Comparison of ENCODE assay signal across 1 cellular context in the genomic region with DNA sequence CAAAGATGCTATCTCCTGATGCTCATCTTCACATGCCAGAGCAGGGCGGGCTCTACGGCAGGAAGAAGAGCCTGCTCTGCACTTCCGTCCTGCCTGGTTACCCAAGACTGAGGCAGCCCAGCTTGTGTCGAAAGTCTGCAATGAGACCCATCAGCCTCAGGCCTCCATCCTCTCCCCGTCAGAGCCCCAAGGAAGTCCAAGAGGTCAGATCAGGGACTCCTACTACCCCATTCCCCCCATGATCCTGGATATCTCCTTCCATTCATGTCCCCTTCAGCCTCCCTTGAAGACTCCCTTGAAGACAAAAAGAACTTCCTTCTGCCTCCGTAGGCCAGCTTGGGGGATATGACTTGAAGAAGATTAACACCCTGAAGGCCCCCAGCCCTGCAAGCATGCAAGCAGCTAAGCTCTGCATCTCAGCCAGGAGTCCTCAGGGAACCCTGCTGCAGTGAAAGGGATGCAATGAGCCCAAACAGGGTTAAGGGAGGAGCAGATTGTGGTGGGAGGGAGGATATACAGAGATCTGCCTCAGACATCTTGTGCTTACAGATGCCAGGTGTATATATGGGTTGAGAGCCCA.
TF ChIP-seq lines count a peak whose summit lies in the region.

No MANE protein-coding gene starts in this region.

TF ChIP-seq in HepG2, 621 proteins besides CTCF, POLR2A, EP300 and RAD21:
- TF ChIP-seq, protein P1, sequence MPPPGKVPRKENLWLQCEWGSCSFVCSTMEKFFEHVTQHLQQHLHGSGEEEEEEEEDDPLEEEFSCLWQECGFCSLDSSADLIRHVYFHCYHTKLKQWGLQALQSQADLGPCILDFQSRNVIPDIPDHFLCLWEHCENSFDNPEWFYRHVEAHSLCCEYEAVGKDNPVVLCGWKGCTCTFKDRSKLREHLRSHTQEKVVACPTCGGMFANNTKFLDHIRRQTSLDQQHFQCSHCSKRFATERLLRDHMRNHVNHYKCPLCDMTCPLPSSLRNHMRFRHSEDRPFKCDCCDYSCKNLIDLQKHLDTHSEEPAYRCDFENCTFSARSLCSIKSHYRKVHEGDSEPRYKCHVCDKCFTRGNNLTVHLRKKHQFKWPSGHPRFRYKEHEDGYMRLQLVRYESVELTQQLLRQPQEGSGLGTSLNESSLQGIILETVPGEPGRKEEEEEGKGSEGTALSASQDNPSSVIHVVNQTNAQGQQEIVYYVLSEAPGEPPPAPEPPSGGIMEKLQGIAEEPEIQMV (CRISPR knock-in tag; IDR thresholded peaks at IDR 0.05; ENCODE audit: low read depth): no peak
- no peak for TF ChIP-seq KDM6A (CRISPR knock-in tag; IDR thresholded peaks at IDR 0.05; ENCODE audit: low read depth)
- no peak for TF ChIP-seq SALL1 (CRISPR knock-in tag; IDR thresholded peaks at IDR 0.05)
- no peak for TF ChIP-seq MYC (CRISPR knock-in tag; IDR thresholded peaks at IDR 0.05; ENCODE audit: borderline replicate concordance)
- no peak for TF ChIP-seq ZNF326 (CRISPR knock-in tag; IDR thresholded peaks at IDR 0.05; ENCODE audit: borderline replicate concordance)
- TF ChIP-seq ZNF256 (CRISPR knock-in tag; conservative IDR thresholded peaks at IDR 0.05): no peak
- TF ChIP-seq, protein P2, sequence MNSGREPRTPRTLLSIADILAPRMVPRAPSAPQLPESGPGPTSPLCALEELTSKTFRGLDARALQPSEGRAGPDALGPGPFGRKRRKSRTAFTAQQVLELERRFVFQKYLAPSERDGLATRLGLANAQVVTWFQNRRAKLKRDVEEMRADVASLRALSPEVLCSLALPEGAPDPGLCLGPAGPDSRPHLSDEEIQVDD (CRISPR knock-in tag; IDR thresholded peaks at IDR 0.05; ENCODE audit: borderline replicate concordance): no peak
- TF ChIP-seq ZNF557 (CRISPR knock-in tag; IDR thresholded peaks at IDR 0.05): no peak
- no peak for TF ChIP-seq ZNF747 (CRISPR knock-in tag; IDR thresholded peaks at IDR 0.05; ENCODE audit: borderline replicate concordance)
- TF ChIP-seq ZNF891 (CRISPR knock-in tag; IDR thresholded peaks at IDR 0.05): no peak
- TF ChIP-seq SRSF9 (IDR thresholded peaks at IDR 0.05; ENCODE audit: borderline replicate concordance, insufficient read depth, low read depth, low read length, poor library complexity, severe bottlenecking): no peak
- TF ChIP-seq ZSCAN30 (CRISPR knock-in tag; IDR thresholded peaks at IDR 0.05): no peak
- TF ChIP-seq KDM5A (IDR thresholded peaks at IDR 0.05; ENCODE audit: borderline replicate concordance, low read length): no peak
- no peak for TF ChIP-seq ZNF501 (CRISPR knock-in tag; IDR thresholded peaks at IDR 0.05)
- TF ChIP-seq ISX (CRISPR knock-in tag; conservative IDR thresholded peaks at IDR 0.05): no peak
TF ChIP-seq in HepG2: peak in this region for 0.
